Comparison of ENCODE assay signal across 10 cellular contexts in genomic region chr1:8283058-8283884, GRCh38. TPM values are rescaled to one million over a fixed set of nuclear protein-coding genes. Genes with fewer than 3 reads are reported as not detected.
DNase-seq lines count a peak whose midpoint lies in the region; ATAC-seq and TF ChIP-seq lines count a peak whose summit lies in the region.
"Had no signal": no experiment of that assay in that cellular context is flagged by ENCODE, and none has a peak within 500 bp of the region (broad histone marks: within the 10 kb centered on the region; RNA-seq: fewer than 3 reads in every experiment).

No MANE protein-coding gene starts in this region.

- BruUV-seq in MCF 10A (replicated peaks; lab: Mats Ljungman, UMichigan), result no TSS peak

- peaks cover 45% of the 10 kb centered on the region for H3K27me3 Mint-ChIP-seq in activated B cell treated with CpG ODN at 0.5 μM for 24 hours
- H3K27me3 Mint-ChIP-seq in effector memory CD8-positive, alpha-beta T cell, result peaks cover 35 to 56% of the 10 kb centered on the region in 2 donors
- H3K27me3 Mint-ChIP-seq in MCF 10A (ENCODE audit: insufficient read depth, unreplicated experiment), result peaks cover 18% of the 10 kb centered on the region

- DNase-seq in Right ventricle myocardium superior (peak; percentile 58), right atrium auricular region (ENCODE audit: low spot score) (no peak), activated B cell treated with CpG ODN at 0.5 μM for 24 hours (no peak), MCF 10A (ENCODE audit: unreplicated experiment) (no peak), NCI-H69 (lab: John Stamatoyannopoulos, UW) (no peak)
- peak; percentile 5 to 8 for DNase-seq in stimulated activated CD8-positive, alpha-beta memory T cell treated with anti-CD3 and anti-CD28 coated beads, Interleukin-2, amount 100 ng/mL, for 48 hours (ENCODE audit: low read depth in 2 of 2)
- DNase-seq in effector memory CD8-positive, alpha-beta T cell, result no peak
- DNase-seq: DND-41 had no signal

- POLR2A ChIA-PET in activated B cell treated with CpG ODN at 0.5 μM for 24 hours (lab: Charles Lee) (interaction anchor here (0.6 kb wide), 1 partner anchor 116 kb away, joined by 8 read pairs; no protein-coding TSS in a partner anchor), MCF 10A (lab: Yijun Ruan, JAX) (interaction anchor here (0.6 to 1.2 kb wide), 3 partner anchors 34 to 465 kb away, joined by 3 to 4 read pairs (median 3); no protein-coding TSS in a partner anchor)

- no peaks in the 10 kb centered on the region for H3K9me3 ChIP-seq in right atrium auricular region
- H3K9me3 ChIP-seq: heart right ventricle had no signal

- H3K36me3 Mint-ChIP-seq in activated B cell treated with CpG ODN at 0.5 μM for 24 hours (ENCODE audit: low read depth), result no peaks in the 10 kb centered on the region
- no peaks in the 10 kb centered on the region for H3K36me3 Mint-ChIP-seq in effector memory CD8-positive, alpha-beta T cell (ENCODE audit: insufficient read depth)
- no peaks in the 10 kb centered on the region for H3K36me3 Mint-ChIP-seq in MCF 10A (ENCODE audit: insufficient read depth, unreplicated experiment)

- TF ChIP-seq CTCF in right atrium auricular region (IDR thresholded peaks at IDR 0.05), result no peak
- no peak for TF ChIP-seq CTCF in activated B cell treated with CpG ODN at 0.5 μM for 24 hours (IDR thresholded peaks at IDR 0.05)
- TF ChIP-seq CTCF in MCF 10A (IDR thresholded peaks at IDR 0.05; ENCODE audit: unreplicated experiment), result no peak

- H3K9me3 Mint-ChIP-seq in activated B cell treated with CpG ODN at 0.5 μM for 24 hours (peaks cover 4% of the 10 kb centered on the region), MCF 10A (ENCODE audit: unreplicated experiment) (no peaks in the 10 kb centered on the region)
- no peaks in the 10 kb centered on the region for H3K9me3 Mint-ChIP-seq in effector memory CD8-positive, alpha-beta T cell

- H3K27ac ChIP-seq in right atrium auricular region, result no peak overlapping the region

- H3K4me1 ChIP-seq in right atrium auricular region, result no peaks in the 10 kb centered on the region
- H3K4me1 ChIP-seq: heart right ventricle had no signal

- H3K27me3 ChIP-seq in right atrium auricular region, result no peaks in the 10 kb centered on the region

- H3K36me3 ChIP-seq in right atrium auricular region, result no peaks in the 10 kb centered on the region
- H3K36me3 ChIP-seq: heart right ventricle had no signal

- H3K4me3 ChIP-seq in right atrium auricular region, result no peak overlapping the region
- H3K4me3 ChIP-seq: heart right ventricle had no signal

- H3K4me1 Mint-ChIP-seq in activated B cell treated with CpG ODN at 0.5 μM for 24 hours (peaks cover 14% of the 10 kb centered on the region), MCF 10A (ENCODE audit: insufficient read depth, unreplicated experiment) (peaks cover 4% of the 10 kb centered on the region)
- H3K4me1 Mint-ChIP-seq in effector memory CD8-positive, alpha-beta T cell (ENCODE audit: low read depth in 2 of 2), result peaks cover 9 to 10% of the 10 kb centered on the region in 2 donors

- H3K4me3 Mint-ChIP-seq in activated B cell treated with CpG ODN at 0.5 μM for 24 hours (no peak overlapping the region), MCF 10A (ENCODE audit: unreplicated experiment) (no peak overlapping the region)
- no peak overlapping the region for H3K4me3 Mint-ChIP-seq in effector memory CD8-positive, alpha-beta T cell

- intact Hi-C loops in Right ventricle myocardium superior (cut with DNase I), result no loop called here
- intact Hi-C loops in activated B cell treated with CpG ODN at 0.5 μM for 24 hours (cut with micrococcal nuclease), result no loop called here
- intact Hi-C loops in MCF 10A (cut with micrococcal nuclease), result no loop called here

- CTCF ChIA-PET in activated B cell treated with CpG ODN at 0.5 μM for 24 hours (lab: Charles Lee) (no interaction called here), MCF 10A (lab: Yijun Ruan, JAX) (no interaction called here)

- H3K27ac Mint-ChIP-seq in activated B cell treated with CpG ODN at 0.5 μM for 24 hours (peak overlapping the region; percentile 57), MCF 10A (ENCODE audit: low read depth, unreplicated experiment) (no peak overlapping the region)
- peak overlapping the region in 1 of 2 donors; percentile 26 for H3K27ac Mint-ChIP-seq in effector memory CD8-positive, alpha-beta T cell

- peak; percentile 69 for ATAC-seq in Right ventricle myocardium superior (ENCODE audit: poor library complexity)
- ATAC-seq in HG03097 (IDR thresholded peaks at IDR 0.05; ENCODE audit: low FRiP score, unreplicated experiment), result peak; percentile 81
- ATAC-seq in activated B cell treated with CpG ODN at 0.5 μM for 24 hours (ENCODE audit: low read depth), result peak; percentile 85
- no peak for ATAC-seq in effector memory CD8-positive, alpha-beta T cell (replicated peaks)

RNA-seq across cellular contexts. Expression of gene SLC45A1, which starts 34.6 kb away (rescaled TPM):
- total RNA-seq in Right ventricle myocardium superior (1.9 TPM), right atrium auricular region (1 to 10 TPM; 1.0 to 3.0 TPM), activated B cell treated with CpG ODN at 0.5 μM for 24 hours (0.33 and 0.34 TPM in 2 replicates), MCF 10A (2022) (0.29 and 0.30 TPM in 2 replicates)

Comparison
In these comparisons a context has a peak if more than half of its experiments do, and no peak if none do; other contexts are left out.
1. DNase-seq: peak in Right ventricle myocardium superior (single experiment) and stimulated activated CD8-positive, alpha-beta memory T cell treated with anti-CD3 and anti-CD28 coated beads, Interleukin-2, amount 100 ng/mL, for 48 hours (2 of 2); none in right atrium auricular region (single experiment), activated B cell treated with CpG ODN at 0.5 μM for 24 hours (single experiment), effector memory CD8-positive, alpha-beta T cell (0 of 3), MCF 10A (single experiment) and NCI-H69 (single experiment).